Comparison of ENCODE assay signal across 16 cellular contexts in the genomic region with DNA sequence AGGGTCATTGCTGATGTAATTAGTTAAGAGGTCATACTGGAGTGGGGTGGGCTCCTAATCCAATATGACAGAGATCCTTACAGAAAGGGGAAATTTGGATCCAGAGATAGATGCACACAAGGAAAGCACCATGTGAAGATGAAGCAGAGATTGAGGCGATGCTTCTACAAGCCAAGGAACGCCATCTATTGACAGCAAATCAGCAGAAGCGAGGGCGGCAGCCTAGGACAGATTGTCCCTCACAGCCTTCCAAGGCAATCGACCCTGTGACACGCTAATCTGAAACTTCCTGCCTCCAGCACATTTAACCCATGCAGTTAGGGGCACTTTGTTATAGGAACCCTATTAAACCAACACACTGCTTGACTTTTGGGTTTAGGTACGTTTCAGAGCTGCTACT.
A peak's percentile ranks its signal among the peaks of the same experiment; 100 is the strongest.
DNase-seq lines count a peak whose midpoint lies in the region; ATAC-seq and TF ChIP-seq lines count a peak whose summit lies in the region.
"Had no signal": no experiment of that assay in that cellular context is flagged by ENCODE, and none has a peak within 500 bp of the region (broad histone marks: within the 10 kb centered on the region; RNA-seq: fewer than 3 reads in every experiment).

No MANE protein-coding gene starts in this region.

- peaks cover 9% of the 10 kb centered on the region for H3K4me1 Mint-ChIP-seq in nephron progenitor cell
- H3K4me1 Mint-ChIP-seq: activated T-helper 17 cell treated with anti-CD3 and anti-CD28 coated beads, Interleukin-2, amount 50 U/mL, for 72 hours; naive B cell had no signal

- TF ChIP-seq CTCF in NB4 (IDR thresholded peaks at IDR 0.05; ENCODE audit: low read depth, low read length), result no peak
- TF ChIP-seq CTCF in choroid plexus epithelial cell (conservative IDR thresholded peaks at IDR 0.05; ENCODE audit: low read depth, low read length), result peak; percentile 41
- TF ChIP-seq CTCF in nephron progenitor cell (IDR thresholded peaks at IDR 0.05), result no peak

- H3K4me3 Mint-ChIP-seq in nephron progenitor cell, result no peak overlapping the region
- H3K4me3 Mint-ChIP-seq: activated T-helper 17 cell treated with anti-CD3 and anti-CD28 coated beads, Interleukin-2, amount 50 U/mL, for 72 hours; naive B cell had no signal

- no peaks in the 10 kb centered on the region for H3K9me3 Mint-ChIP-seq in nephron progenitor cell
- H3K9me3 Mint-ChIP-seq: activated T-helper 17 cell treated with anti-CD3 and anti-CD28 coated beads, Interleukin-2, amount 50 U/mL, for 72 hours; naive B cell had no signal

- H3K27me3 Mint-ChIP-seq in nephron progenitor cell (ENCODE audit: low read depth, poor library complexity), result peaks cover 10% of the 10 kb centered on the region

- DNase-seq in GM03348 (ENCODE audit: low spot score), result peak; percentile 13
- DNase-seq in NB4 (ENCODE audit: low read depth), result peak; percentile 24
- DNase-seq in choroid plexus epithelial cell (ENCODE audit: low read depth), result peak; percentile 28
- peak; percentile 8 for DNase-seq in nephron progenitor cell
- DNase-seq in NCI-H2107 treated with DMSO at 0.1 percent for 48 hours (lab: John Stamatoyannopoulos, UW; ENCODE audit: unreplicated experiment), result no peak
- no peak for DNase-seq in stimulated activated CD4-positive, alpha-beta T cell treated with anti-CD3 and anti-CD28 coated beads, Interleukin-2, amount 100 ng/mL, for 48 hours
- DNase-seq: activated CD4-positive, alpha-beta T cell treated with anti-CD3 and anti-CD28 coated beads for 4 hours; DMS 273 treated with DMSO at 0.1 percent for 48 hours; erythroblast; naive B cell; NCI-H526 had no signal

- no peak for TF ChIP-seq POLR2A in NB4 (IDR thresholded peaks at IDR 0.05; ENCODE audit: extremely low read depth, insufficient read length)

- H3K4me3 ChIP-seq in NB4 (ENCODE audit: low read depth, low read length), result no peak overlapping the region
- H3K4me3 ChIP-seq in choroid plexus epithelial cell (ENCODE audit: low read depth, low read length), result no peak overlapping the region
- H3K4me3 ChIP-seq: right atrium auricular region, thoracic aorta had no signal

- peak overlapping the region; percentile 15 for H3K27ac Mint-ChIP-seq in nephron progenitor cell
- H3K27ac Mint-ChIP-seq: activated T-helper 17 cell treated with anti-CD3 and anti-CD28 coated beads, Interleukin-2, amount 50 U/mL, for 72 hours; naive B cell had no signal

- no peaks in the 10 kb centered on the region for H3K36me3 Mint-ChIP-seq in nephron progenitor cell (ENCODE audit: low read depth)
- H3K36me3 Mint-ChIP-seq: naive B cell had no signal

- ATAC-seq in GM18519 (IDR thresholded peaks at IDR 0.05; ENCODE audit: low FRiP score, unreplicated experiment) (no peak), HG03521 (IDR thresholded peaks at IDR 0.05; ENCODE audit: unreplicated experiment) (no peak)
- ATAC-seq: activated T-helper 17 cell treated with anti-CD3 and anti-CD28 coated beads, Interleukin-2, amount 50 U/mL, for 72 hours had no signal

Comparison
In these comparisons a context has a peak if more than half of its experiments do, and no peak if none do; other contexts are left out.
1. DNase-seq: peak in GM03348 (single experiment), NB4 (single experiment), choroid plexus epithelial cell (single experiment) and nephron progenitor cell (single experiment); none in NCI-H2107 treated with DMSO at 0.1 percent for 48 hours (single experiment) and stimulated activated CD4-positive, alpha-beta T cell treated with anti-CD3 and anti-CD28 coated beads, Interleukin-2, amount 100 ng/mL, for 48 hours (0 of 2).